In genomic region chrX:71183341-71183740, GRCh38 we compare ENCODE assay signal across 19 cellular contexts. TPM values are rescaled to one million over a fixed set of nuclear protein-coding genes. Genes with fewer than 3 reads are reported as not detected.
DNase-seq lines count a peak whose midpoint lies in the region; ATAC-seq, FAIRE-seq and TF ChIP-seq lines count a peak whose summit lies in the region.
"Had no signal": no experiment of that assay in that cellular context is flagged by ENCODE, and none has a peak within 500 bp of the region (broad histone marks: within the 10 kb centered on the region; RNA-seq: fewer than 3 reads in every experiment).

No MANE protein-coding gene starts in this region.

- 41% methylated on average over 6 of the region's 6 CpGs for WGBS in hepatocyte (ENCODE audit: low lambda C conversion rate, missing lambda C conversion rate)
- 70 to 82% (median 78%) methylated on average over 6 of the region's 6 CpGs for WGBS in small intestine, 3 donors
- WGBS in aorta, 2 donors, result 35 to 53% methylated on average over 6 of the region's 6 CpGs

- peaks cover 21% of the 10 kb centered on the region for H3K4me1 ChIP-seq in ES-I3 (ENCODE audit: insufficient read depth, low read length)
- H3K4me1 ChIP-seq in Panc1 (ENCODE audit: control insufficient read depth, insufficient read depth, low read length), result no peaks in the 10 kb centered on the region; the same call in none of the 2 replicates
- H3K4me1 ChIP-seq in hepatocyte (ENCODE audit: insufficient read depth), result peaks cover 17% of the 10 kb centered on the region
- H3K4me1 ChIP-seq in parathyroid adenoma, result peaks cover 9% of the 10 kb centered on the region
- peaks cover 4% of the 10 kb centered on the region for H3K4me1 ChIP-seq in foreskin keratinocyte
- no peaks in the 10 kb centered on the region for H3K4me1 ChIP-seq in small intestine (ENCODE audit: control insufficient read depth in 2 of 2, insufficient read depth in 1 of 2, low read depth in 1 of 2, low read length in 1 of 2)
- no peaks in the 10 kb centered on the region for H3K4me1 ChIP-seq in aorta (ENCODE audit: control insufficient read depth in 1 of 2, insufficient read depth in 2 of 2, low read length in 2 of 2)
- H3K4me1 ChIP-seq: SJSA1 had no signal

- H2AFZ ChIP-seq in hepatocyte, result no peak overlapping the region
- H2AFZ ChIP-seq in parathyroid adenoma, result peak overlapping the region; percentile 96

- H3K4me3 ChIP-seq in Panc1 (ENCODE audit: low read depth in 2 of 2, low read length in 2 of 2) (no peak overlapping the region), hepatocyte (no peak overlapping the region), parathyroid adenoma (ENCODE audit: low read depth, low read length) (no peak overlapping the region), small intestine (ENCODE audit: low read depth in 1 of 2, low read length in 2 of 2) (no peak overlapping the region), aorta (ENCODE audit: low read length in 2 of 2) (no peak overlapping the region)
- H3K4me3 ChIP-seq: SJSA1 had no signal

- H3K36me3 ChIP-seq in ES-I3 (ENCODE audit: insufficient read depth, low read length) (no peaks in the 10 kb centered on the region), Panc1 (ENCODE audit: control insufficient read depth, insufficient read depth, low read length) (no peaks in the 10 kb centered on the region), hepatocyte (replicated peaks; ENCODE audit: insufficient read depth, low read depth) (no peaks in the 10 kb centered on the region), parathyroid adenoma (ENCODE audit: control insufficient read depth, insufficient read depth, low read length) (no peaks in the 10 kb centered on the region), small intestine (ENCODE audit: control insufficient read depth in 2 of 2, insufficient read depth in 2 of 2, low read length in 2 of 2) (no peaks in the 10 kb centered on the region), aorta (ENCODE audit: control insufficient read depth in 1 of 2, insufficient read depth in 2 of 2, low read length in 1 of 2) (no peaks in the 10 kb centered on the region)
- H3K36me3 ChIP-seq: neutrophil, sigmoid colon, SJSA1, tibial nerve had no signal

- no peak for ATAC-seq in Panc1
- no peak for ATAC-seq in foreskin keratinocyte
- no peak for ATAC-seq in aorta (ENCODE audit: low FRiP score)
- ATAC-seq: stimulated activated effector memory CD8-positive, alpha-beta T cell treated with anti-CD3 and anti-CD28 coated beads, Interleukin-12 subunit alpha, Interleukin-12 subunit beta, amount 100 ng/mL, for 72 hours had no signal

- no peaks in the 10 kb centered on the region for H3K9me2 ChIP-seq in hepatocyte (replicated peaks; ENCODE audit: insufficient read depth)

- H3K9ac ChIP-seq in ES-I3 (ENCODE audit: low read depth, low read length) (peak overlapping the region; percentile 63), parathyroid adenoma (no peak overlapping the region)

- no peaks in the 10 kb centered on the region for H3K9me3 ChIP-seq in ES-I3 (ENCODE audit: control insufficient read depth, insufficient read depth, low read length)
- no peaks in the 10 kb centered on the region for H3K9me3 ChIP-seq in Panc1 (ENCODE audit: control insufficient read depth, insufficient read depth, low read depth, low read length)
- no peaks in the 10 kb centered on the region for H3K9me3 ChIP-seq in hepatocyte (ENCODE audit: low read depth)
- H3K9me3 ChIP-seq in parathyroid adenoma (ENCODE audit: control insufficient read depth, low read length), result no peaks in the 10 kb centered on the region
- no peaks in the 10 kb centered on the region for H3K9me3 ChIP-seq in small intestine (ENCODE audit: control insufficient read depth, low read depth)
- no peaks in the 10 kb centered on the region for H3K9me3 ChIP-seq in aorta (ENCODE audit: control insufficient read depth, low read length)
- H3K9me3 ChIP-seq: neutrophil, sigmoid colon, SJSA1, tibial nerve had no signal

- CTCF ChIA-PET in Panc1 (lab: Charles Lee), result no interaction called here

- no peak for FAIRE-seq in small intestine (lab: Jason Lieb, UNC)

- TF ChIP-seq CTCF in Panc1 (IDR thresholded peaks at IDR 0.05), result no peak
- TF ChIP-seq CTCF in hepatocyte (IDR thresholded peaks at IDR 0.05; ENCODE audit: poor library complexity), result no peak
- no peak for TF ChIP-seq CTCF in parathyroid adenoma (IDR thresholded peaks at IDR 0.05)
- TF ChIP-seq CTCF in foreskin keratinocyte (conservative IDR thresholded peaks at IDR 0.05), result no peak

- H4K20me1 ChIP-seq in hepatocyte (ENCODE audit: insufficient read depth, poor library complexity, severe bottlenecking), result no peaks in the 10 kb centered on the region

- intact Hi-C loops in Panc1 (cut with micrococcal nuclease; ENCODE audit: unreplicated experiment) (no loop called here), aorta (cut with DNase I) (loop anchor here in 1 of 2 donors (5.0 to 10.0 kb wide), 2 partner anchors 181 to 211 kb away; partner anchors contain the start of gene TAF1)

- peak overlapping the region; percentile 70 for H3K4me2 ChIP-seq in hepatocyte
- no peak overlapping the region for H3K4me2 ChIP-seq in parathyroid adenoma (ENCODE audit: low read length)

- in situ Hi-C loops in Panc1 (cut with HindIII; ENCODE audit: low pct_unique_long_range_greater_than_20kb, low sequenced_read_pairs), result no loop called here

- H3K27ac ChIP-seq in Panc1 (ENCODE audit: low read length) (peak overlapping the region; percentile 94; the same call in 1 of the 2 replicates), hepatocyte (peak overlapping the region; percentile 94), parathyroid adenoma (no peak overlapping the region), foreskin keratinocyte (no peak overlapping the region), small intestine (ENCODE audit: low read depth in 1 of 2, low read length in 1 of 2) (peak overlapping the region in 1 of 2 donors; percentile 31), aorta (ENCODE audit: low read depth in 1 of 2, low read length in 2 of 2) (no peak overlapping the region)
- H3K27ac ChIP-seq: SJSA1 had no signal

- H3K27me3 ChIP-seq in Panc1 (ENCODE audit: control insufficient read depth, insufficient read depth, low read length) (no peaks in the 10 kb centered on the region), hepatocyte (no peaks in the 10 kb centered on the region), parathyroid adenoma (ENCODE audit: control insufficient read depth, insufficient read depth, low read length) (no peaks in the 10 kb centered on the region), foreskin keratinocyte (no peaks in the 10 kb centered on the region), small intestine (ENCODE audit: control insufficient read depth in 2 of 2, insufficient read depth in 2 of 2, low read length in 2 of 2) (no peaks in the 10 kb centered on the region), aorta (ENCODE audit: control insufficient read depth in 1 of 2, insufficient read depth in 2 of 2, low read length in 1 of 2) (no peaks in the 10 kb centered on the region)
- H3K27me3 ChIP-seq: neutrophil, sigmoid colon, SJSA1, tibial nerve had no signal

- no peak for DNase-seq in Panc1 (ENCODE audit: low read depth, low spot score)
- DNase-seq in hepatocyte (ENCODE audit: low spot score), result no peak
- DNase-seq in foreskin keratinocyte, result no peak
- no peak for DNase-seq in small intestine
- no peak for DNase-seq in aorta
- no peak for DNase-seq in hypothalamus (lab: John Stamatoyannopoulos, UW)
- DNase-seq: activated CD4-positive, alpha-beta T cell treated with anti-CD3 and anti-CD28 coated beads, Interleukin-2, amount 50 U/mL, for 48 hours; cortex of kidney; H7; KG1; NCI-H1436 treated with DMSO at 0.1 percent for 48 hours; NCI-H226; sigmoid colon had no signal

- no TSS peak for BruUV-seq in Panc1 (replicated peaks; lab: Mats Ljungman, UMichigan)

- no peaks in the 10 kb centered on the region for H3K79me2 ChIP-seq in hepatocyte
- H3K79me2 ChIP-seq in parathyroid adenoma, result no peaks in the 10 kb centered on the region

- POLR2A ChIA-PET in Panc1 (lab: Charles Lee), result no interaction called here

RNA-seq across cellular contexts. Expression of gene NLGN3, which starts 38.7 kb away (rescaled TPM):
- total RNA-seq in Panc1 (2021; ENCODE audit: unreplicated experiment), result 0.28 TPM
- polyA plus RNA-seq in Panc1 (2012; ENCODE audit: insufficient read length), result 0.16 TPM
- 1.6 and 2.7 TPM in 2 replicates for total RNA-seq in hepatocyte
- 0.79 and 1.6 TPM in 2 replicates for polyA plus RNA-seq in hepatocyte
- 0.03 TPM in 1 of 2 replicates, not detected in the other for total RNA-seq in foreskin keratinocyte
- 0.01 TPM in 1 of 2 replicates, not detected in the other for polyA plus RNA-seq in foreskin keratinocyte
- under 1 TPM; 0.27 to 0.79 (median 0.45) TPM for polyA plus RNA-seq in small intestine
- 1 to 10 TPM; 1.5 to 4.5 TPM for total RNA-seq in aorta
- 1 to 10 TPM in 1 of 2 donors, under 1 TPM in 1; 0.63 to 1.2 TPM for polyA plus RNA-seq in aorta
- total RNA-seq: SJSA1 had no signal

RNA-seq across cellular contexts. Expression of gene GJB1, which starts 39.7 kb away (rescaled TPM):
- 0.28 TPM for total RNA-seq in Panc1 (2021; ENCODE audit: unreplicated experiment)
- polyA plus RNA-seq in Panc1 (2012; ENCODE audit: insufficient read length), result not detected
- total RNA-seq in hepatocyte, result 95.4 and 103 TPM in 2 replicates
- 82.6 and 98.2 TPM in 2 replicates for polyA plus RNA-seq in hepatocyte
- not detected in 2 replicates for total RNA-seq in foreskin keratinocyte
- polyA plus RNA-seq in foreskin keratinocyte, result not detected in 2 replicates
- 10 to 100 TPM; 23.3 to 81.6 (median 27.6) TPM for polyA plus RNA-seq in small intestine
- total RNA-seq in aorta, result not detected
- 1 to 10 TPM in 1 of 2 donors, not detected in 1; 2.0 TPM for polyA plus RNA-seq in aorta
- total RNA-seq: sigmoid colon, SJSA1 had no signal

Comparison
In these comparisons a context has a peak if more than half of its experiments do, and no peak if none do; other contexts are left out.
1. H3K27ac ChIP-seq: peak in Panc1 (single experiment) and hepatocyte (single experiment); none in parathyroid adenoma (single experiment), foreskin keratinocyte (single experiment) and aorta (0 of 2).
2. RNA of gene GJB1, which starts 39.7 kb away (total RNA-seq): 95.4 to 103 TPM in hepatocyte; 0.28 TPM in Panc1 (single experiment), not detected in aorta and not detected in foreskin keratinocyte; every median in the first group is over 10 times any median in the second.